In genomic region chr7:121437470-121437869, GRCh38 we compare ENCODE assay signal across 1 cellular context.
TF ChIP-seq lines count a peak whose summit lies in the region.

No MANE protein-coding gene starts in this region.

TF ChIP-seq in GM23338, 12 proteins besides CTCF, POLR2A, EP300 and RAD21:
- TF ChIP-seq CREB1 (CRISPR knock-in tag; IDR thresholded peaks at IDR 0.05; ENCODE audit: low read depth): no peak
